Comparison of ENCODE assay signal across 3 cellular contexts in genomic region chr16:54501797-54502196, GRCh38.
A peak's percentile ranks its signal among the peaks of the same experiment; 100 is the strongest.
TF ChIP-seq lines count a peak whose summit lies in the region.

No MANE protein-coding gene starts in this region.

TF ChIP-seq in HEK293, 187 proteins besides CTCF, POLR2A, EP300 and RAD21:
- TF ChIP-seq ZNF488 (tag by site-specific recombination; IDR thresholded peaks at IDR 0.05) (no peak), ZFP41 (tag by site-specific recombination; IDR thresholded peaks at IDR 0.05; ENCODE audit: borderline replicate concordance) (no peak), ZNF366 (tag by site-specific recombination; conservative IDR thresholded peaks at IDR 0.05) (0 out of 2 replicates have a peak, but pooled peaks have one; percentile 15), ZFHX2 (tag by site-specific recombination; conservative IDR thresholded peaks at IDR 0.05) (0 out of 2 replicates have a peak, but pooled peaks have one; percentile 12), EGR2 (tag by site-specific recombination; IDR thresholded peaks at IDR 0.05; ENCODE audit: low read depth) (peak; percentile 56), ZNF514 (tag by site-specific recombination; IDR thresholded peaks at IDR 0.05) (no peak)
TF ChIP-seq in HEK293: peak in this region for 3.

TF ChIP-seq in WTC11, 78 proteins besides CTCF, POLR2A, EP300 and RAD21 (continued from another document):
- TF ChIP-seq, protein P1, sequence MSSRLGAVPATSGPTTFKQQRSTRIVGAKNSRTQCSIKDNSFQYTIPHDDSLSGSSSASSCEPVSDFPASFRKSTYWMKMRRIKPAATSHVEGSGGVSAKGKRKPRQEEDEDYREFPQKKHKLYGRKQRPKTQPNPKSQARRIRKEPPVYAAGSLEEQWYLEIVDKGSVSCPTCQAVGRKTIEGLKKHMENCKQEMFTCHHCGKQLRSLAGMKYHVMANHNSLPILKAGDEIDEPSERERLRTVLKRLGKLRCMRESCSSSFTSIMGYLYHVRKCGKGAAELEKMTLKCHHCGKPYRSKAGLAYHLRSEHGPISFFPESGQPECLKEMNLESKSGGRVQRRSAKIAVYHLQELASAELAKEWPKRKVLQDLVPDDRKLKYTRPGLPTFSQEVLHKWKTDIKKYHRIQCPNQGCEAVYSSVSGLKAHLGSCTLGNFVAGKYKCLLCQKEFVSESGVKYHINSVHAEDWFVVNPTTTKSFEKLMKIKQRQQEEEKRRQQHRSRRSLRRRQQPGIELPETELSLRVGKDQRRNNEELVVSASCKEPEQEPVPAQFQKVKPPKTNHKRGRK (CRISPR knock-in tag; IDR thresholded peaks at IDR 0.05; ENCODE audit: borderline replicate concordance), result peak; percentile 92; the same call in 1 of the 2 replicates

TF ChIP-seq in H1, 55 proteins besides CTCF, POLR2A, EP300 and RAD21:
- TF ChIP-seq CTBP2 (IDR thresholded peaks at IDR 0.05; ENCODE audit: borderline replicate concordance, insufficient read depth, insufficient read length, low read length) (no peak), NANOG (IDR thresholded peaks at IDR 0.05; ENCODE audit: insufficient read depth, low read depth, low read length, poor library complexity, severe bottlenecking) (no peak), CEBPB (IDR thresholded peaks at IDR 0.05; ENCODE audit: low read depth, low read length) (no peak), ASH2L (IDR thresholded peaks at IDR 0.05; ENCODE audit: low read length) (no peak), KDM1A (IDR thresholded peaks at IDR 0.05; ENCODE audit: borderline replicate concordance, low read length) (no peak), EZH2 (IDR thresholded peaks at IDR 0.05; ENCODE audit: low read depth, low read length, severe bottlenecking) (no peak), ZNF274 (IDR thresholded peaks at IDR 0.05; ENCODE audit: borderline replicate concordance, extremely low read depth, low read length) (no peak), SIN3A (conservative IDR thresholded peaks at IDR 0.05 in 1 of 2, IDR thresholded peaks at IDR 0.05 in 1 of 2; ENCODE audit: low read depth in 1 of 2, low read length in 2 of 2) (no peak), SUZ12 (IDR thresholded peaks at IDR 0.05; ENCODE audit: low read length) (no peak)
